Comparison of ENCODE assay signal across 1 cellular context in the genomic region with DNA sequence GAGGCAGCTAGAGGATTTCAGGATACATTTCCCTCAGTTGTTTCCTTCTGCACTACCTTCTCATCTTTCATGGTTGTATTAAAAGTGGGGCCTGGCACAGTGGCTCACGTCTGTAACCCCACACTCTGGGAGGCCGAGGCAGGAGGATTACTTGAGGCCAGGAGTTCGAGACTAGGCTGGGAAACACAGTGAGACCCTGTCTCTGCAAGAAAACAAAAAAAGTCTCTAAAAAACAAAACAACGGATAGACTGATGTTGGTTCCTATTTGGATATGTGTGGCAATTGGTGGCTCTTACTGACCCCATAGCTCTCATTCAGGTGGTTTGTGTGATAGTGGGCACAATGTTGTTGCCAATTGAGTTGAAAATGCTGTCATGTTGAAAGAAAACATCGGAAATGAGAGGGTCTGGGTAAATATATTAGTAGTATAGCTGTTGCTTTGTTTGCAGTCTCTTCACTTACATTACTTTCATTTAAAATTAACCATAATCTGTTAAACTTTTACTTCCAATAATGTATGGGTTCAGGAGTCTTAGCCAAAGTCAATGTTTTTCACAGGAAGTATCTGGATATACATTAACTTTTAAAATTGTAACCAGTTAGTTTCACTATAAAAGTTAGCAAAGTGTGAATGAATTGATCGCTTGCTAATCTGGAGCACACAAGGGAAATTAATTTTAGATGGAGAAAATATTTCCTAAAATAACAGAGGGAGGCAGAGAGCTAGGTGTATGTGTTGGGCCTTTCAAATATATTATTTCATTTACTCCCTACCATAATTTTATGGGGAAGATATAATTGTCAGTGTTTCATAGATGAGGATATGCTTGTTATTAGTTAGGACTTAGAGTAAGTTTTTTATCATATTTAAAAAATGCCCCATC.
A peak's percentile ranks its signal among the peaks of the same experiment; 100 is the strongest.
TF ChIP-seq lines count a peak whose summit lies in the region.

No MANE protein-coding gene starts in this region.

TF ChIP-seq in HepG2, 621 proteins besides CTCF, POLR2A, EP300 and RAD21 (continued from another document and continues in another):
- TF ChIP-seq GMEB2 (CRISPR knock-in tag; IDR thresholded peaks at IDR 0.05; ENCODE audit: low read depth) (no peak), KDM6A (CRISPR knock-in tag; IDR thresholded peaks at IDR 0.05; ENCODE audit: low read depth) (peak; percentile 39), ZNF10 (CRISPR knock-in tag; IDR thresholded peaks at IDR 0.05; ENCODE audit: borderline replicate concordance, low read depth) (no peak), TBX2 (CRISPR knock-in tag; IDR thresholded peaks at IDR 0.05; ENCODE audit: borderline replicate concordance) (peak; percentile 95), ELF3 (CRISPR knock-in tag; IDR thresholded peaks at IDR 0.05) (peak; percentile 88), CEBPG (CRISPR knock-in tag; IDR thresholded peaks at IDR 0.05) (peak; percentile 84), PHF21A (CRISPR knock-in tag; IDR thresholded peaks at IDR 0.05) (peak; percentile 76), CCDC6 (CRISPR knock-in tag; IDR thresholded peaks at IDR 0.05) (peak; percentile 60; the same call in 1 of the 2 replicates), ARNT2 (CRISPR knock-in tag; IDR thresholded peaks at IDR 0.05; ENCODE audit: low read depth) (0 out of 2 replicates have a peak, but pooled peaks have one; percentile 21), FOXO4 (CRISPR knock-in tag; conservative IDR thresholded peaks at IDR 0.05) (0 out of 2 replicates have a peak, but pooled peaks have one; percentile 82), ZEB1 (IDR thresholded peaks at IDR 0.05; ENCODE audit: insufficient replicate concordance, low read depth) (no peak), ZNF75D (CRISPR knock-in tag; IDR thresholded peaks at IDR 0.05; ENCODE audit: borderline replicate concordance) (no peak), ZNF263 (CRISPR knock-in tag; IDR thresholded peaks at IDR 0.05) (no peak), ZNF264 (CRISPR knock-in tag; IDR thresholded peaks at IDR 0.05) (no peak), YY1 (IDR thresholded peaks at IDR 0.05; ENCODE audit: insufficient read depth, insufficient replicate concordance, low read depth, low read length) (no peak), NAIF1 (CRISPR knock-in tag; IDR thresholded peaks at IDR 0.05; ENCODE audit: borderline replicate concordance) (0 out of 2 replicates have a peak, but pooled peaks have one; percentile 59), ZSCAN5A (CRISPR knock-in tag; IDR thresholded peaks at IDR 0.05; ENCODE audit: borderline replicate concordance) (no peak), ZNF576 (CRISPR knock-in tag; IDR thresholded peaks at IDR 0.05) (no peak), SAFB2 (CRISPR knock-in tag; IDR thresholded peaks at IDR 0.05; ENCODE audit: borderline replicate concordance, low read depth) (no peak; the same call in 1 of the 2 replicates), AKNA (CRISPR knock-in tag; IDR thresholded peaks at IDR 0.05; ENCODE audit: borderline replicate concordance) (no peak), MXD1 (CRISPR knock-in tag; IDR thresholded peaks at IDR 0.05) (no peak), ZBTB26 (CRISPR knock-in tag; IDR thresholded peaks at IDR 0.05; ENCODE audit: borderline replicate concordance) (no peak), ZNF720 (CRISPR knock-in tag; IDR thresholded peaks at IDR 0.05) (no peak), ZNF572 (CRISPR knock-in tag; IDR thresholded peaks at IDR 0.05) (no peak), TMF1 (CRISPR knock-in tag; IDR thresholded peaks at IDR 0.05; ENCODE audit: low read depth) (no peak), RXRB (CRISPR knock-in tag; IDR thresholded peaks at IDR 0.05; ENCODE audit: borderline replicate concordance) (peak; percentile 89), ZNF33A (CRISPR knock-in tag; IDR thresholded peaks at IDR 0.05; ENCODE audit: borderline replicate concordance) (no peak; the same call in 1 of the 2 replicates), ZFP36 (IDR thresholded peaks at IDR 0.05; ENCODE audit: borderline replicate concordance, low read depth, low read length, partially characterized antibody) (no peak), TBX3 (IDR thresholded peaks at IDR 0.05; ENCODE audit: borderline replicate concordance) (no peak), SIN3A (IDR thresholded peaks at IDR 0.05; ENCODE audit: borderline replicate concordance, low read depth, low read length) (no peak), SIX1 (CRISPR knock-in tag; IDR thresholded peaks at IDR 0.05; ENCODE audit: borderline replicate concordance) (peak; percentile 61; the same call in 1 of the 2 replicates)
- TF ChIP-seq, protein P1, sequence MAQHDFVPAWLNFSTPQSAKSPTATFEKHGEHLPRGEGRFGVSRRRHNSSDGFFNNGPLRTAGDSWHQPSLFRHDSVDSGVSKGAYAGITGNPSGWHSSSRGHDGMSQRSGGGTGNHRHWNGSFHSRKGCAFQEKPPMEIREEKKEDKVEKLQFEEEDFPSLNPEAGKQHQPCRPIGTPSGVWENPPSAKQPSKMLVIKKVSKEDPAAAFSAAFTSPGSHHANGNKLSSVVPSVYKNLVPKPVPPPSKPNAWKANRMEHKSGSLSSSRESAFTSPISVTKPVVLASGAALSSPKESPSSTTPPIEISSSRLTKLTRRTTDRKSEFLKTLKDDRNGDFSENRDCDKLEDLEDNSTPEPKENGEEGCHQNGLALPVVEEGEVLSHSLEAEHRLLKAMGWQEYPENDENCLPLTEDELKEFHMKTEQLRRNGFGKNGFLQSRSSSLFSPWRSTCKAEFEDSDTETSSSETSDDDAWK (CRISPR knock-in tag; IDR thresholded peaks at IDR 0.05): no peak
- TF ChIP-seq, protein P2, sequence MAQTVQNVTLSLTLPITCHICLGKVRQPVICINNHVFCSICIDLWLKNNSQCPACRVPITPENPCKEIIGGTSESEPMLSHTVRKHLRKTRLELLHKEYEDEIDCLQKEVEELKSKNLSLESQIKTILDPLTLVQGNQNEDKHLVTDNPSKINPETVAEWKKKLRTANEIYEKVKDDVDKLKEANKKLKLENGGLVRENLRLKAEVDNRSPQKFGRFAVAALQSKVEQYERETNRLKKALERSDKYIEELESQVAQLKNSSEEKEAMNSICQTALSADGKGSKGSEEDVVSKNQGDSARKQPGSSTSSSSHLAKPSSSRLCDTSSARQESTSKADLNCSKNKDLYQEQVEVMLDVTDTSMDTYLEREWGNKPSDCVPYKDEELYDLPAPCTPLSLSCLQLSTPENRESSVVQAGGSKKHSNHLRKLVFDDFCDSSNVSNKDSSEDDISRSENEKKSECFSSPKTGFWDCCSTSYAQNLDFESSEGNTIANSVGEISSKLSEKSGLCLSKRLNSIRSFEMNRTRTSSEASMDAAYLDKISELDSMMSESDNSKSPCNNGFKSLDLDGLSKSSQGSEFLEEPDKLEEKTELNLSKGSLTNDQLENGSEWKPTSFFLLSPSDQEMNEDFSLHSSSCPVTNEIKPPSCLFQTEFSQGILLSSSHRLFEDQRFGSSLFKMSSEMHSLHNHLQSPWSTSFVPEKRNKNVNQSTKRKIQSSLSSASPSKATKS (CRISPR knock-in tag; IDR thresholded peaks at IDR 0.05): peak; percentile 51; the same call in 1 of the 2 replicates
- TF ChIP-seq, protein P3, sequence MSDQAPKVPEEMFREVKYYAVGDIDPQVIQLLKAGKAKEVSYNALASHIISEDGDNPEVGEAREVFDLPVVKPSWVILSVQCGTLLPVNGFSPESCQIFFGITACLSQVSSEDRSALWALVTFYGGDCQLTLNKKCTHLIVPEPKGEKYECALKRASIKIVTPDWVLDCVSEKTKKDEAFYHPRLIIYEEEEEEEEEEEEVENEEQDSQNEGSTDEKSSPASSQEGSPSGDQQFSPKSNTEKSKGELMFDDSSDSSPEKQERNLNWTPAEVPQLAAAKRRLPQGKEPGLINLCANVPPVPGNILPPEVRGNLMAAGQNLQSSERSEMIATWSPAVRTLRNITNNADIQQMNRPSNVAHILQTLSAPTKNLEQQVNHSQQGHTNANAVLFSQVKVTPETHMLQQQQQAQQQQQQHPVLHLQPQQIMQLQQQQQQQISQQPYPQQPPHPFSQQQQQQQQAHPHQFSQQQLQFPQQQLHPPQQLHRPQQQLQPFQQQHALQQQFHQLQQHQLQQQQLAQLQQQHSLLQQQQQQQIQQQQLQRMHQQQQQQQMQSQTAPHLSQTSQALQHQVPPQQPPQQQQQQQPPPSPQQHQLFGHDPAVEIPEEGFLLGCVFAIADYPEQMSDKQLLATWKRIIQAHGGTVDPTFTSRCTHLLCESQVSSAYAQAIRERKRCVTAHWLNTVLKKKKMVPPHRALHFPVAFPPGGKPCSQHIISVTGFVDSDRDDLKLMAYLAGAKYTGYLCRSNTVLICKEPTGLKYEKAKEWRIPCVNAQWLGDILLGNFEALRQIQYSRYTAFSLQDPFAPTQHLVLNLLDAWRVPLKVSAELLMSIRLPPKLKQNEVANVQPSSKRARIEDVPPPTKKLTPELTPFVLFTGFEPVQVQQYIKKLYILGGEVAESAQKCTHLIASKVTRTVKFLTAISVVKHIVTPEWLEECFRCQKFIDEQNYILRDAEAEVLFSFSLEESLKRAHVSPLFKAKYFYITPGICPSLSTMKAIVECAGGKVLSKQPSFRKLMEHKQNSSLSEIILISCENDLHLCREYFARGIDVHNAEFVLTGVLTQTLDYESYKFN (CRISPR knock-in tag; conservative IDR thresholded peaks at IDR 0.05): peak; percentile 93
